14 cellular contexts compared by ENCODE assay signal in genomic region chr9:78319197-78320029, GRCh38.
"Had no signal": no experiment of that assay in that cellular context is flagged by ENCODE, and none has a peak within 500 bp of the region (broad histone marks: within the 10 kb centered on the region; RNA-seq: fewer than 3 reads in every experiment).

No MANE protein-coding gene starts in this region.

- H3K27ac ChIP-seq: brain microvascular endothelial cell, neutrophil had no signal

- DNase-seq: activated CD4-positive, alpha-beta T cell treated with anti-CD3 and anti-CD28 coated beads for 48 hours; activated naive CD4-positive, alpha-beta T cell treated with anti-CD3 and anti-CD28 coated beads, Interleukin-2, amount 10 ng/mL, durations not matched to agents 7 days and 5 days; activated T-cell treated with anti-CD3 and anti-CD28 coated beads for 4 hours; brain microvascular endothelial cell; left colon; mucosa of descending colon; naive thymus-derived CD8-positive, alpha-beta T cell; stimulated activated CD4-positive, alpha-beta T cell treated with anti-CD3 and anti-CD28 coated beads, Interleukin-15, amount 100 ng/mL, for 24 hours; stimulated activated CD4-positive, alpha-beta T cell treated with anti-CD3 and anti-CD28 coated beads, Interleukin-4, amount 100 ng/mL, for 24 hours; T-cell; trophoblast cell had no signal

- H3K9me3 ChIP-seq: mucosa of descending colon, neutrophil had no signal

- H3K4me1 Mint-ChIP-seq: activated naive CD4-positive, alpha-beta T cell treated with anti-CD3 and anti-CD28 coated beads, Interleukin-2, amount 10 ng/mL, durations not matched to agents 7 days and 5 days; T-cell had no signal

- H3K27ac Mint-ChIP-seq: activated naive CD4-positive, alpha-beta T cell treated with anti-CD3 and anti-CD28 coated beads, Interleukin-2, amount 10 ng/mL, durations not matched to agents 7 days and 5 days; activated T-helper 2 cell treated with anti-CD3 and anti-CD28 coated beads, Interferon-gamma antibody, Interleukin-2, Interleukin-4, amounts not matched to agents 10 μg/mL and 5 μg/mL and 100 μg/mL, durations not matched to agents 14 hours and 24 hours and 36 hours; T-cell had no signal

- H3K4me3 Mint-ChIP-seq: activated naive CD4-positive, alpha-beta T cell treated with anti-CD3 and anti-CD28 coated beads, Interleukin-2, amount 10 ng/mL, durations not matched to agents 7 days and 5 days; naive thymus-derived CD8-positive, alpha-beta T cell; T-cell had no signal

- H3K36me3 ChIP-seq: neutrophil had no signal

- H3K27me3 ChIP-seq: brain microvascular endothelial cell, neutrophil had no signal

- H3K4me3 ChIP-seq: mucosa of descending colon had no signal

- ATAC-seq: esophagus mucosa; left colon; mucosa of descending colon; naive thymus-derived CD8-positive, alpha-beta T cell; T-cell had no signal

- H3K9me3 Mint-ChIP-seq: activated naive CD4-positive, alpha-beta T cell treated with anti-CD3 and anti-CD28 coated beads, Interleukin-2, amount 10 ng/mL, durations not matched to agents 7 days and 5 days; activated T-helper 2 cell treated with anti-CD3 and anti-CD28 coated beads, Interferon-gamma antibody, Interleukin-2, Interleukin-4, amounts not matched to agents 10 μg/mL and 5 μg/mL and 100 μg/mL, durations not matched to agents 14 hours and 24 hours and 36 hours; naive thymus-derived CD8-positive, alpha-beta T cell had no signal

- H3K27me3 Mint-ChIP-seq: activated naive CD4-positive, alpha-beta T cell treated with anti-CD3 and anti-CD28 coated beads, Interleukin-2, amount 10 ng/mL, durations not matched to agents 7 days and 5 days; naive thymus-derived CD8-positive, alpha-beta T cell; T-cell had no signal
